ENCODE assay signal across 1 cellular context in the genomic region with DNA sequence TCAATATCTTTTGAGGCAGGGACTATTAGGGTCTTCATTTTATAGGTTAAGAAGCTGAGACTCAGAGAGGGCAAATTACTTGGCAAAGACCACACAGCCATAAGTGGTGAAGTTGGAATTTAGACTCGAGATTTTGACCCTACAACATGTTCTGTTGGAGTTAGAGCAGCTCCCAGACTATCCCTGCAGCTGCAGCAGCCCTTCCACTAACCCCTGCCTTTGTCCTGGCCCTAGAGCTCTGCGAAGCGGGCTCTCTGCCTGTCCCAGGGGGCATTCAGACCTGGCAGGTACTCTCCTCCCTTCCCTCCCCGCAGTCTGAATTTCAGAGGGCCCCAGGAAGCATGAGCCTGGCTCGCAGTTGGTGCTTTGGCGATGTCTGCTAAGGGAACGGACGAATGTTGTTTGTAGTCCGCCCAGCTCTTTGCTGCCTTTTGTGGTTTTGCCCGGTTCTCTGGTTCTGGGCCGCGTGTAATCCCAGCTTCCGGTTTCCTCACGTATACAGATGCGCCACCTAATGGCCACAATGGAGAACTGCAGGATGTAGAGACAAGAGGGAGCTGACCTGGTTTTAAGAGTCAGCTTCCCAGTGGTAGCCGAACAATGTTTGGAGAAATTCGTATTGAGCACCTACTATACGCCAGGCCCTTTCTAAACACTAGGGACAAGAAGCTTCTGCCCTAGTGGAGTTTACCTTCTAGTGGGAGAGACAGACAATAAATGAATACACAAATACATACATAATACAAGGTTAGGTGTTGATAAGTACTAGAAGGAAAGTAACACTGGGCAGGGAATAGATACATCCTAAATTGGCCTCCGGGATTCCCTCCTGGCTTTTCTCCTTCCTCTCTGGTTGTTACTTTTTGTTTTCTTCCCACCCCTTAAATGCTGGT.
A peak's percentile ranks its signal among the peaks of the same experiment; 100 is the strongest.
TF ChIP-seq lines count a peak whose summit lies in the region.

No MANE protein-coding gene starts in this region.

TF ChIP-seq in HepG2, 621 proteins besides CTCF, POLR2A, EP300 and RAD21 (continued from another document):
- TF ChIP-seq RERE (CRISPR knock-in tag; IDR thresholded peaks at IDR 0.05; ENCODE audit: low read depth) (no peak), NR2C2 (CRISPR knock-in tag; IDR thresholded peaks at IDR 0.05; ENCODE audit: borderline replicate concordance) (no peak), LCORL (IDR thresholded peaks at IDR 0.05) (no peak), LCORL (CRISPR knock-in tag; IDR thresholded peaks at IDR 0.05) (0 out of 2 replicates have a peak, but pooled peaks have one; percentile 18), CHD4 (IDR thresholded peaks at IDR 0.05; ENCODE audit: borderline replicate concordance, low read length) (no peak), MXI1 (IDR thresholded peaks at IDR 0.05; ENCODE audit: borderline replicate concordance, low read depth, low read length) (no peak; the same call in 2 of the 3 replicates), STAT6 (CRISPR knock-in tag; IDR thresholded peaks at IDR 0.05; ENCODE audit: borderline replicate concordance) (no peak)
- TF ChIP-seq, protein P1, sequence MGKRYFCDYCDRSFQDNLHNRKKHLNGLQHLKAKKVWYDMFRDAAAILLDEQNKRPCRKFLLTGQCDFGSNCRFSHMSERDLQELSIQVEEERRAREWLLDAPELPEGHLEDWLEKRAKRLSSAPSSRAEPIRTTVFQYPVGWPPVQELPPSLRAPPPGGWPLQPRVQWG (CRISPR knock-in tag; IDR thresholded peaks at IDR 0.05; ENCODE audit: borderline replicate concordance, low read depth): no peak
TF ChIP-seq in HepG2: peak in this region for 51.
